Comparison of ENCODE assay signal across 26 cellular contexts in genomic region chr5:34820593-34820992, GRCh38. TPM values are rescaled to one million over a fixed set of nuclear protein-coding genes. Genes with fewer than 3 reads are reported as not detected.
"Had no signal": no experiment of that assay in that cellular context is flagged by ENCODE, and none has a peak within 500 bp of the region (broad histone marks: within the 10 kb centered on the region; RNA-seq: fewer than 3 reads in every experiment).

No MANE protein-coding gene starts in this region.

- ATAC-seq: activated CD4-positive, CD25-positive, alpha-beta regulatory T cell treated with anti-CD3 and anti-CD28 coated beads, Interleukin-2, amount 50 U/mL, for 24 hours; activated CD8-positive, alpha-beta memory T cell treated with anti-CD3 and anti-CD28 coated beads, Interleukin-2, amount 10 ng/mL, durations not matched to agents 7 days and 5 days; Panc1; Right ventricle myocardium inferior had no signal

- H3K27ac Mint-ChIP-seq: activated CD4-positive, alpha-beta T cell treated with anti-CD3 and anti-CD28 coated beads, Interleukin-2, amount 10 ng/mL, durations not matched to agents 24 days and 14 days; activated CD8-positive, alpha-beta memory T cell treated with anti-CD3 and anti-CD28 coated beads, Interleukin-2, amount 10 ng/mL, durations not matched to agents 7 days and 5 days; activated naive CD4-positive, alpha-beta T cell treated with anti-CD3 and anti-CD28 coated beads, Interleukin-2, amount 10 ng/mL, durations not matched to agents 7 days and 5 days; activated naive CD8-positive, alpha-beta T cell treated with anti-CD3 and anti-CD28 coated beads for 36 hours; activated T-cell treated with anti-CD3 and anti-CD28 coated beads, Interleukin-2, amount 50 U/mL, for 24 hours; activated T-helper 1 cell treated with anti-CD3 and anti-CD28 coated beads, Interleukin-12 subunit alpha, Interleukin-12 subunit beta, Interleukin-2, Interleukin-4 antibody, amounts not matched to agents 30 ng/mL and 10 ng/mL and 1 ng/mL, durations not matched to agents 14 hours and 24 hours and 36 hours had no signal

- H3K9me3 Mint-ChIP-seq: activated CD4-positive, alpha-beta T cell treated with anti-CD3 and anti-CD28 coated beads, Interleukin-2, amount 10 ng/mL, durations not matched to agents 24 days and 14 days; activated naive CD4-positive, alpha-beta T cell treated with anti-CD3 and anti-CD28 coated beads, Interleukin-2, amount 10 ng/mL, durations not matched to agents 7 days and 5 days; activated naive CD8-positive, alpha-beta T cell treated with anti-CD3 and anti-CD28 coated beads for 36 hours; activated T-cell treated with anti-CD3 and anti-CD28 coated beads, Interleukin-2, amount 50 U/mL, for 24 hours; activated T-helper 1 cell treated with anti-CD3 and anti-CD28 coated beads, Interleukin-12 subunit alpha, Interleukin-12 subunit beta, Interleukin-2, Interleukin-4 antibody, amounts not matched to agents 30 ng/mL and 10 ng/mL and 1 ng/mL, durations not matched to agents 14 hours and 24 hours and 36 hours had no signal

- H3K27me3 Mint-ChIP-seq: activated CD4-positive, alpha-beta T cell treated with anti-CD3 and anti-CD28 coated beads, Interleukin-2, amount 10 ng/mL, durations not matched to agents 24 days and 14 days; activated naive CD4-positive, alpha-beta T cell treated with anti-CD3 and anti-CD28 coated beads, Interleukin-2, amount 10 ng/mL, durations not matched to agents 7 days and 5 days; activated naive CD8-positive, alpha-beta T cell treated with anti-CD3 and anti-CD28 coated beads for 36 hours had no signal

- H3K4me3 Mint-ChIP-seq: activated CD4-positive, alpha-beta T cell treated with anti-CD3 and anti-CD28 coated beads, Interleukin-2, amount 10 ng/mL, durations not matched to agents 24 days and 14 days; activated CD8-positive, alpha-beta memory T cell treated with anti-CD3 and anti-CD28 coated beads, Interleukin-2, amount 10 ng/mL, durations not matched to agents 7 days and 5 days; activated naive CD4-positive, alpha-beta T cell treated with anti-CD3 and anti-CD28 coated beads, Interleukin-2, amount 10 ng/mL, durations not matched to agents 7 days and 5 days; activated naive CD8-positive, alpha-beta T cell treated with anti-CD3 and anti-CD28 coated beads for 36 hours; activated T-cell treated with anti-CD3 and anti-CD28 coated beads, Interleukin-2, amount 50 U/mL, for 24 hours; activated T-helper 1 cell treated with anti-CD3 and anti-CD28 coated beads, Interleukin-12 subunit alpha, Interleukin-12 subunit beta, Interleukin-2, Interleukin-4 antibody, amounts not matched to agents 30 ng/mL and 10 ng/mL and 1 ng/mL, durations not matched to agents 14 hours and 24 hours and 36 hours had no signal

- H3K36me3 Mint-ChIP-seq: activated CD8-positive, alpha-beta memory T cell treated with anti-CD3 and anti-CD28 coated beads, Interleukin-2, amount 10 ng/mL, durations not matched to agents 7 days and 5 days; activated naive CD4-positive, alpha-beta T cell treated with anti-CD3 and anti-CD28 coated beads, Interleukin-2, amount 10 ng/mL, durations not matched to agents 7 days and 5 days; activated naive CD8-positive, alpha-beta T cell treated with anti-CD3 and anti-CD28 coated beads for 36 hours had no signal

- H3K4me1 Mint-ChIP-seq: activated CD4-positive, alpha-beta T cell treated with anti-CD3 and anti-CD28 coated beads, Interleukin-2, amount 10 ng/mL, durations not matched to agents 24 days and 14 days; activated CD8-positive, alpha-beta memory T cell treated with anti-CD3 and anti-CD28 coated beads, Interleukin-2, amount 10 ng/mL, durations not matched to agents 7 days and 5 days; activated naive CD4-positive, alpha-beta T cell treated with anti-CD3 and anti-CD28 coated beads, Interleukin-2, amount 10 ng/mL, durations not matched to agents 7 days and 5 days; activated naive CD8-positive, alpha-beta T cell treated with anti-CD3 and anti-CD28 coated beads for 36 hours had no signal

- DNase-seq: activated CD4-positive, alpha-beta T cell treated with anti-CD3 and anti-CD28 coated beads, Interleukin-2, amount 10 ng/mL, durations not matched to agents 24 days and 14 days; activated CD4-positive, alpha-beta T cell treated with anti-CD3 and anti-CD28 coated beads, Interleukin-2, amount 50 U/mL, for 48 hours; activated CD8-positive, alpha-beta memory T cell treated with anti-CD3 and anti-CD28 coated beads, Interleukin-2, amount 10 ng/mL, durations not matched to agents 7 days and 5 days; activated effector memory CD4-positive, alpha-beta T cell treated with anti-CD3 and anti-CD28 coated beads, Interleukin-2, amount 50 U/mL, for 16 hours; activated naive CD4-positive, alpha-beta T cell treated with anti-CD3 and anti-CD28 coated beads, Interleukin-2, amount 10 ng/mL, durations not matched to agents 7 days and 5 days; activated naive CD8-positive, alpha-beta T cell treated with anti-CD3 and anti-CD28 coated beads for 36 hours; activated T-cell treated with anti-CD3 and anti-CD28 coated beads, Interleukin-2, amount 50 U/mL, for 24 hours; caudate nucleus; MG63; MV-4-11; NCI-H1092 treated with DMSO at 0.1 percent for 48 hours; NCI-H1417 treated with DMSO at 0.1 percent for 48 hours; NCI-H1694 treated with DMSO at 0.1 percent for 48 hours; NCI-H2029 treated with DMSO at 0.1 percent for 48 hours; NCI-H345; NCI-H510A; NCI-H526 treated with DMSO at 0.1 percent for 48 hours; NCI-H82; RPMI8226; T-helper 1 cell; WERI-Rb-1 had no signal

RNA-seq across cellular contexts. Expression of gene TTC23L, which starts 18.4 kb away (rescaled TPM):
- total RNA-seq: activated CD4-positive, alpha-beta T cell treated with anti-CD3 and anti-CD28 coated beads, Interleukin-2, amount 10 ng/mL, durations not matched to agents 24 days and 14 days; activated CD8-positive, alpha-beta memory T cell treated with anti-CD3 and anti-CD28 coated beads, Interleukin-2, amount 10 ng/mL, durations not matched to agents 7 days and 5 days; activated T-helper 1 cell treated with anti-CD3 and anti-CD28 coated beads, Interleukin-12 subunit alpha, Interleukin-12 subunit beta, Interleukin-2, Interleukin-4 antibody, amounts not matched to agents 30 ng/mL and 10 ng/mL and 1 ng/mL, durations not matched to agents 14 hours and 24 hours and 36 hours; Right ventricle myocardium inferior; T-helper 2 cell treated with Interferon-gamma antibody and Interleukin-4, amounts not matched to agents 100 ng/mL and 5 ng/mL, for 36 hours had no signal
